ENCODE assay signal across 16 cellular contexts in the genomic region with DNA sequence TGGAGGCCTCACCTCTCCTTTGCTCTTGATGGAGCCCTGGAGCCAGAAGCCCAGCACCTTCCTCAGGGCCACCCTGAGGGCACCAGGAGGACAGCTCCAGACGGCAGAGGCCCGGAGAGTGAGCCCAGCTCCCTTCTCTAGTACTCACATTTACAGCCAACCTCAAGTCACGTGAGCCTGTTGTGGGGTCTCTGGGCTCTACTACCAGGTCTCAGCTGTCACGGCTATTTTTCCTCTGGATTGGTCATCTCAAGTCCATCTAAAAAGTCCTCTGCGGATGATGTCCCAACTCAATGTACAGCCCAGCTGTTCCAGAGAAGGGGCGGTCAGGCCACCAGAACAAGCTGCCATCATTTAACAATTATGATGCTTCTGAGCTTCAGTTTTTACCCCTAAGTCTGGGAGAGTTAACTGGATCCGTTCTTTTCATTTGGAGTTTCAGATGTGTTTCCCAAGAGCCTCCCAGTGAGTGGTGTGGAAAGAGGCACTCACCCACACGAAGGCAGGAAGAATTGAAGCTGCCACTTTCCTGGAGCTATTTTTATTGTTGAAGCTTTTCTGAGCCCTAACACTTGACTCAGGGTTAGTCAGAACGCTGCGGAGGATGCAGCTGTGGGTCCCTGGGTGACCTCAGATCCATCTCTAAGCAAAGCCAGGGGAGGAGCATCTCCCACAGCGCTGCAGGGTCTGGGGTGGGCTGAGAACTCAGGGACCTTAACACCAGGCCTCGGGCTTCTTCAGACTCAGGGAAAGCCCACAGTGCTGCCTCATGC.
DNase-seq lines count a peak whose midpoint lies in the region; ATAC-seq and TF ChIP-seq lines count a peak whose summit lies in the region.
"Had no signal": no experiment of that assay in that cellular context is flagged by ENCODE, and none has a peak within 500 bp of the region (broad histone marks: within the 10 kb centered on the region; RNA-seq: fewer than 3 reads in every experiment).

No MANE protein-coding gene starts in this region.

- intact Hi-C loops in natural killer cell (cut with micrococcal nuclease), result no loop called here

- H3K9me3 Mint-ChIP-seq in effector memory CD8-positive, alpha-beta T cell, result no peaks in the 10 kb centered on the region
- H3K9me3 Mint-ChIP-seq in natural killer cell, result no peaks in the 10 kb centered on the region
- H3K9me3 Mint-ChIP-seq: activated T-helper 1 cell treated with anti-CD3 and anti-CD28 coated beads, Interleukin-12 subunit alpha, Interleukin-12 subunit beta, Interleukin-2, Interleukin-4 antibody, amounts not matched to agents 30 ng/mL and 10 ng/mL and 1 ng/mL, durations not matched to agents 14 hours and 24 hours and 36 hours; CD8-positive, alpha-beta T cell had no signal

- H3K4me1 ChIP-seq in RWPE2 (ENCODE audit: insufficient read depth, poor library complexity, severe bottlenecking), result no peaks in the 10 kb centered on the region
- H3K4me1 ChIP-seq in fibroblast of lung (ENCODE audit: control insufficient read depth, extremely low read depth, insufficient read depth, low read length), result peaks cover 20% of the 10 kb centered on the region
- H3K4me1 ChIP-seq in skeletal muscle tissue (ENCODE audit: control insufficient read depth in 3 of 3, insufficient read depth in 3 of 3, low read length in 3 of 3), result no peaks in the 10 kb centered on the region
- H3K4me1 ChIP-seq: ascending aorta, parathyroid adenoma had no signal

- ATAC-seq in RWPE2 (ENCODE audit: low read depth) (peak; percentile 46), natural killer cell (no peak)
- ATAC-seq in effector memory CD8-positive, alpha-beta T cell (replicated peaks), result no peak
- ATAC-seq: CD8-positive, alpha-beta T cell had no signal

- H3K9ac ChIP-seq in fibroblast of lung (ENCODE audit: insufficient read depth, low read length), result no peak overlapping the region
- no peak overlapping the region for H3K9ac ChIP-seq in skeletal muscle tissue (ENCODE audit: low read depth in 1 of 3, low read length in 3 of 3)
- H3K9ac ChIP-seq: parathyroid adenoma had no signal

- H3K79me2 ChIP-seq in fibroblast of lung (ENCODE audit: control insufficient read depth, insufficient read depth, low read length), result no peaks in the 10 kb centered on the region
- H3K79me2 ChIP-seq: parathyroid adenoma had no signal

- H3K9me3 ChIP-seq in RWPE2 (ENCODE audit: severe bottlenecking), result no peaks in the 10 kb centered on the region
- H3K9me3 ChIP-seq in fibroblast of lung (ENCODE audit: control insufficient read depth, insufficient read depth, low read depth, low read length), result no peaks in the 10 kb centered on the region
- H3K9me3 ChIP-seq in skeletal muscle tissue (ENCODE audit: control insufficient read depth in 3 of 3, low read length in 3 of 3), result no peaks in the 10 kb centered on the region
- H3K9me3 ChIP-seq: ascending aorta had no signal

- H3K4me1 Mint-ChIP-seq in effector memory CD8-positive, alpha-beta T cell (ENCODE audit: low read depth in 2 of 2), result no peaks in the 10 kb centered on the region
- H3K4me1 Mint-ChIP-seq in natural killer cell, result no peaks in the 10 kb centered on the region
- H3K4me1 Mint-ChIP-seq: stimulated activated naive B cell treated with anti-CD40 and anti-IgM and Interleukin-4, amounts not matched to agents 10 μg/mL and 1 μg/mL and 100 μg/mL, for 72 hours had no signal

- no peak overlapping the region for H2AFZ ChIP-seq in fibroblast of lung (ENCODE audit: low read length)
- H2AFZ ChIP-seq: parathyroid adenoma had no signal

- H3K27me3 ChIP-seq in RWPE2 (ENCODE audit: insufficient read depth, poor library complexity, severe bottlenecking), result no peaks in the 10 kb centered on the region
- H3K27me3 ChIP-seq in fibroblast of lung (ENCODE audit: control insufficient read depth, insufficient read depth, low read length), result no peaks in the 10 kb centered on the region
- H3K27me3 ChIP-seq in skeletal muscle tissue (ENCODE audit: control insufficient read depth in 3 of 3, insufficient read depth in 3 of 3, low read length in 3 of 3), result no peaks in the 10 kb centered on the region
- H3K27me3 ChIP-seq: ascending aorta had no signal

- H3K27me3 Mint-ChIP-seq in effector memory CD8-positive, alpha-beta T cell, result peaks cover 0 to 28% of the 10 kb centered on the region in 2 donors
- no peaks in the 10 kb centered on the region for H3K27me3 Mint-ChIP-seq in natural killer cell (ENCODE audit: low read depth in 2 of 2)

- no peaks in the 10 kb centered on the region for H3K36me3 Mint-ChIP-seq in effector memory CD8-positive, alpha-beta T cell (ENCODE audit: insufficient read depth)
- no peaks in the 10 kb centered on the region for H3K36me3 Mint-ChIP-seq in natural killer cell
- H3K36me3 Mint-ChIP-seq: CD8-positive, alpha-beta T cell had no signal

- no peaks in the 10 kb centered on the region for H4K20me1 ChIP-seq in fibroblast of lung (ENCODE audit: control insufficient read depth, extremely low read depth, insufficient read depth, low read length)

- H3K27ac Mint-ChIP-seq in effector memory CD8-positive, alpha-beta T cell, result no peak overlapping the region
- no peak overlapping the region for H3K27ac Mint-ChIP-seq in natural killer cell
- H3K27ac Mint-ChIP-seq: activated T-helper 1 cell treated with anti-CD3 and anti-CD28 coated beads, Interleukin-12 subunit alpha, Interleukin-12 subunit beta, Interleukin-2, Interleukin-4 antibody, amounts not matched to agents 30 ng/mL and 10 ng/mL and 1 ng/mL, durations not matched to agents 14 hours and 24 hours and 36 hours; CD8-positive, alpha-beta T cell; stimulated activated naive B cell treated with anti-CD40 and anti-IgM and Interleukin-4, amounts not matched to agents 10 μg/mL and 1 μg/mL and 100 μg/mL, for 72 hours had no signal

- H3K4me3 ChIP-seq in RWPE2 (ENCODE audit: severe bottlenecking) (no peak overlapping the region), fibroblast of lung (replicated peaks in 1 of 4; ENCODE audit: control extremely low read depth in 1 of 4, insufficient read depth in 1 of 4, low read depth in 3 of 4, low read length in 4 of 4) (no peak overlapping the region), skeletal muscle tissue (ENCODE audit: low read length in 3 of 3) (no peak overlapping the region)
- H3K4me3 ChIP-seq: ascending aorta had no signal

- peak; percentile 85 for DNase-seq in EL
- no peak for DNase-seq in RWPE2 (ENCODE audit: low spot score)
- DNase-seq in fibroblast of lung (ENCODE audit: low read depth in 2 of 2), result peak; percentile 39 to 76
- DNase-seq in GM19240 (ENCODE audit: insufficient read length, low spot score), result no peak
- DNase-seq in effector memory CD8-positive, alpha-beta T cell, result no peak
- no peak for DNase-seq in cerebellum (ENCODE audit: low spot score)
- no peak for DNase-seq in natural killer cell
- DNase-seq: CD8-positive, alpha-beta T cell; Karpas-422; stimulated activated CD4-positive, alpha-beta T cell treated with anti-CD3 and anti-CD28 coated beads, Interleukin-4, amount 100 ng/mL, for 1 hour; stimulated activated naive B cell treated with anti-CD40 and anti-IgM and Interleukin-4, amounts not matched to agents 10 μg/mL and 1 μg/mL and 100 μg/mL, for 72 hours; T-helper 1 cell had no signal

- peak overlapping the region; percentile 59 for H3K4me2 ChIP-seq in fibroblast of lung (ENCODE audit: extremely low read depth, insufficient read depth, low read length)

- no peaks in the 10 kb centered on the region for H3K36me3 ChIP-seq in RWPE2 (ENCODE audit: low read depth)
- no peaks in the 10 kb centered on the region for H3K36me3 ChIP-seq in fibroblast of lung (ENCODE audit: control insufficient read depth, insufficient read depth, low read length)
- no peaks in the 10 kb centered on the region for H3K36me3 ChIP-seq in skeletal muscle tissue (ENCODE audit: control insufficient read depth in 3 of 3, insufficient read depth in 3 of 3, low read length in 3 of 3)
- H3K36me3 ChIP-seq: ascending aorta had no signal

- no peak overlapping the region for H3K4me3 Mint-ChIP-seq in effector memory CD8-positive, alpha-beta T cell
- no peak overlapping the region for H3K4me3 Mint-ChIP-seq in natural killer cell
- H3K4me3 Mint-ChIP-seq: activated T-helper 1 cell treated with anti-CD3 and anti-CD28 coated beads, Interleukin-12 subunit alpha, Interleukin-12 subunit beta, Interleukin-2, Interleukin-4 antibody, amounts not matched to agents 30 ng/mL and 10 ng/mL and 1 ng/mL, durations not matched to agents 14 hours and 24 hours and 36 hours; CD8-positive, alpha-beta T cell; stimulated activated naive B cell treated with anti-CD40 and anti-IgM and Interleukin-4, amounts not matched to agents 10 μg/mL and 1 μg/mL and 100 μg/mL, for 72 hours had no signal

- TF ChIP-seq CTCF in RWPE2 (IDR thresholded peaks at IDR 0.05; ENCODE audit: poor library complexity, severe bottlenecking) (no peak), fibroblast of lung (conservative IDR thresholded peaks at IDR 0.05 in 1 of 2, IDR thresholded peaks at IDR 0.05 in 1 of 2; ENCODE audit: low read depth in 1 of 2, low read length in 2 of 2) (no peak), natural killer cell (IDR thresholded peaks at IDR 0.05) (no peak)

- H3K27ac ChIP-seq in RWPE2 (ENCODE audit: poor library complexity, severe bottlenecking), result no peak overlapping the region
- peak overlapping the region; percentile 58 for H3K27ac ChIP-seq in fibroblast of lung (ENCODE audit: insufficient read depth, low read length)
- H3K27ac ChIP-seq in skeletal muscle tissue (ENCODE audit: low read depth, low read length), result peak overlapping the region; percentile 25
- H3K27ac ChIP-seq: ascending aorta, parathyroid adenoma had no signal

Comparison
In these comparisons a context has a peak if more than half of its experiments do, and no peak if none do; other contexts are left out.
1. DNase-seq: peak in EL (single experiment) and fibroblast of lung (2 of 2); none in RWPE2 (single experiment), GM19240 (single experiment), effector memory CD8-positive, alpha-beta T cell (0 of 3), cerebellum (single experiment) and natural killer cell (single experiment).